Comparison of ENCODE assay signal across 17 cellular contexts in the genomic region with DNA sequence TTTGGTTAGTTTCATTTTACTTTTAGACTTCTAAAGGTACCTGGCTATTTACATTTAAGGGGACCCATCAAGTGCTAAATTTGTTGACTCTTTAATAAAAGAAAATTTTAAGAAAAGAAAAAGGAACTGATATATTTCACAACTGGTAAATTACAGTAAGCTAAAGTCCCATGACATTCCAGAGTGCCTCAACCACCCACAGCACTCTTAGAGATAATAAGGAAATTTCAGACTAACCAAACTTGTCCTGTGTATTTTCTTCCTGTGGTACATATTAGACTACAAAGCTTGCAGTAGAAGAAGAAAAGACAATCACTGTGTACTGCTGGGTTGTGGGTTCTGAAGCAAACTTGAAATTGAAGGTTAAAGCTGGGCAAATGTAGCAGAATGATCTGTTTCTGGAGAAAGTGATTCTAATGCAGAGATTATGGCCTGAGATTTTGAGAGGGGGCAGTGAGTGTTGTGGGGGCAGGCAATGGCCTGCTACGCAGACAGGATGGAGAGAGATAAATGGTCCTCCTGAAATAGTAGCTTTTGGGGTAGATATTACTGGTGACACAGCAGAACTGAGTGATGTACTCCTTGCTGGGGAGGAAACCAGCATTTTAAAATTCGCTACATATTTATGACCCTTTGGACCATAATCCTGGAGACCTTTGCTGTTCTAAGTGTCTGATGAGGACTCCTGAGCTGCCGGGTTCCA. TPM values are rescaled to one million over a fixed set of nuclear protein-coding genes. Genes with fewer than 3 reads are reported as not detected.
"Had no signal": no experiment of that assay in that cellular context is flagged by ENCODE, and none has a peak within 500 bp of the region (broad histone marks: within the 10 kb centered on the region; RNA-seq: fewer than 3 reads in every experiment).

No MANE protein-coding gene starts in this region.

- H3K27ac Mint-ChIP-seq: activated naive CD8-positive, alpha-beta T cell treated with anti-CD3 and anti-CD28 coated beads, Interleukin-2, amount 10 ng/mL, durations not matched to agents 7 days and 5 days; activated T-cell treated with anti-CD3 and anti-CD28 coated beads, Interleukin-2, amount 50 U/mL, for 72 hours; memory B cell; T-helper 2 cell treated with Interferon-gamma antibody and Interleukin-4, amounts not matched to agents 5 μg/mL and 100 μg/mL, for 36 hours; type B pancreatic cell had no signal

- H3K36me3 Mint-ChIP-seq: activated naive CD8-positive, alpha-beta T cell treated with anti-CD3 and anti-CD28 coated beads, Interleukin-2, amount 10 ng/mL, durations not matched to agents 7 days and 5 days had no signal

- H3K27me3 Mint-ChIP-seq: activated naive CD8-positive, alpha-beta T cell treated with anti-CD3 and anti-CD28 coated beads, Interleukin-2, amount 10 ng/mL, durations not matched to agents 7 days and 5 days; memory B cell; type B pancreatic cell had no signal

- H3K4me3 Mint-ChIP-seq: activated naive CD8-positive, alpha-beta T cell treated with anti-CD3 and anti-CD28 coated beads, Interleukin-2, amount 10 ng/mL, durations not matched to agents 7 days and 5 days; activated T-cell treated with anti-CD3 and anti-CD28 coated beads, Interleukin-2, amount 50 U/mL, for 72 hours; memory B cell; T-helper 2 cell treated with Interferon-gamma antibody and Interleukin-4, amounts not matched to agents 5 μg/mL and 100 μg/mL, for 36 hours; type B pancreatic cell had no signal

- ATAC-seq: activated CD4-positive, CD25-positive, alpha-beta regulatory T cell treated with anti-CD3 and anti-CD28 coated beads, Interleukin-2, amount 50 U/mL, for 24 hours; activated T-cell treated with anti-CD3 and anti-CD28 coated beads, Interleukin-2, amount 50 U/mL, for 72 hours; gastroesophageal sphincter had no signal

- H3K36me3 ChIP-seq: cardiac muscle cell, gastroesophageal sphincter, SJSA1 had no signal

- H3K9me3 Mint-ChIP-seq: activated naive CD8-positive, alpha-beta T cell treated with anti-CD3 and anti-CD28 coated beads, Interleukin-2, amount 10 ng/mL, durations not matched to agents 7 days and 5 days; activated T-cell treated with anti-CD3 and anti-CD28 coated beads, Interleukin-2, amount 50 U/mL, for 72 hours; memory B cell; T-helper 2 cell treated with Interferon-gamma antibody and Interleukin-4, amounts not matched to agents 5 μg/mL and 100 μg/mL, for 36 hours; type B pancreatic cell had no signal

- DNase-seq: activated CD4-positive, alpha-beta T cell treated with anti-CD3 and anti-CD28 coated beads, Interleukin-2, amount 50 U/mL, for 48 hours; activated naive CD8-positive, alpha-beta T cell treated with anti-CD3 and anti-CD28 coated beads, Interleukin-2, amount 10 ng/mL, durations not matched to agents 7 days and 5 days; activated T-cell treated with anti-CD3 and anti-CD28 coated beads, Interleukin-2, amount 50 U/mL, for 72 hours; effector memory CD4-positive, alpha-beta T cell; retina; stimulated activated CD4-positive, alpha-beta T cell treated with anti-CD3 and anti-CD28 coated beads, Interleukin-2, amount 100 ng/mL, for 48 hours; stimulated activated naive CD4-positive, alpha-beta T cell treated with Interleukin-2 at 50 U/mL for 16 hours; SW 1271 had no signal

- H3K27me3 ChIP-seq: cardiac muscle cell, gastroesophageal sphincter, SJSA1 had no signal

- H3K4me3 ChIP-seq: cardiac muscle cell, coronary artery, gastroesophageal sphincter, SJSA1 had no signal

- H3K27ac ChIP-seq: cardiac muscle cell, SJSA1 had no signal

- H3K4me1 Mint-ChIP-seq: memory B cell had no signal

- H3K9me3 ChIP-seq: gastroesophageal sphincter, SJSA1 had no signal

RNA-seq across cellular contexts. Expression of gene RARRES1, which starts 45.1 kb away (rescaled TPM):
- total RNA-seq: activated naive CD8-positive, alpha-beta T cell treated with anti-CD3 and anti-CD28 coated beads, Interleukin-2, amount 10 ng/mL, durations not matched to agents 7 days and 5 days; myocyte had no signal
